1 cellular context compared by ENCODE assay signal in the genomic region with DNA sequence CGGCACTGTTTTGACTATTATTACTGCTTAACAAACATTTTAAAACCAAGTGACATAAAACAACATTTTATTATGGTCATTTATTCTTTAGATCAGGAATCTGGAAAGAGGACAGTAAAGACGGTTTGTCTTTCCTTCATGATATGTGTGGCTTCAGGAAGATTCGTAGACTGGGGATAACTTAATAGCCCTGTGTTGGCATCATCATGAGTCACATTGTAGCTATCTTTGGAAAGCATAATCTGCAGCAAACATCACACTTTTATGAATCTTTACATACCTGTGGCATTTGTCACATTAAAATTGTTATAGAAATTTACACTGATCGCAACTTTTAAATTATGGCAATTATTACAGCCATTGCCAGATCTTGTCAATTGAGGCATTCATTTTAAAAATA.
TF ChIP-seq lines count a peak whose summit lies in the region.

No MANE protein-coding gene starts in this region.

TF ChIP-seq in SK-N-SH treated with all-trans-retinoic acid at 6 μM for 48 hours, 23 proteins besides CTCF, POLR2A, EP300 and RAD21 (continued from another document):
- TF ChIP-seq, protein P1, sequence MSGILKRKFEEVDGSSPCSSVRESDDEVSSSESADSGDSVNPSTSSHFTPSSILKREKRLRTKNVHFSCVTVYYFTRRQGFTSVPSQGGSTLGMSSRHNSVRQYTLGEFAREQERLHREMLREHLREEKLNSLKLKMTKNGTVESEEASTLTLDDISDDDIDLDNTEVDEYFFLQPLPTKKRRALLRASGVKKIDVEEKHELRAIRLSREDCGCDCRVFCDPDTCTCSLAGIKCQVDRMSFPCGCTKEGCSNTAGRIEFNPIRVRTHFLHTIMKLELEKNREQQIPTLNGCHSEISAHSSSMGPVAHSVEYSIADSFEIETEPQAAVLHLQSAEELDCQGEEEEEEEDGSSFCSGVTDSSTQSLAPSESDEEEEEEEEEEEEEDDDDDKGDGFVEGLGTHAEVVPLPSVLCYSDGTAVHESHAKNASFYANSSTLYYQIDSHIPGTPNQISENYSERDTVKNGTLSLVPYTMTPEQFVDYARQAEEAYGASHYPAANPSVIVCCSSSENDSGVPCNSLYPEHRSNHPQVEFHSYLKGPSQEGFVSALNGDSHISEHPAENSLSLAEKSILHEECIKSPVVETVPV (CRISPR knock-in tag; IDR thresholded peaks at IDR 0.05), result no peak
- TF ChIP-seq GLIS3 (CRISPR knock-in tag; IDR thresholded peaks at IDR 0.05), result no peak
- no peak for TF ChIP-seq ISL1 (CRISPR knock-in tag; IDR thresholded peaks at IDR 0.05)
- no peak for TF ChIP-seq TCF4 (CRISPR knock-in tag; IDR thresholded peaks at IDR 0.05; ENCODE audit: borderline replicate concordance)
- no peak for TF ChIP-seq ESRRG (CRISPR knock-in tag; IDR thresholded peaks at IDR 0.05)
- TF ChIP-seq PPARA (CRISPR knock-in tag; IDR thresholded peaks at IDR 0.05; ENCODE audit: borderline replicate concordance), result no peak
- TF ChIP-seq, protein P2, sequence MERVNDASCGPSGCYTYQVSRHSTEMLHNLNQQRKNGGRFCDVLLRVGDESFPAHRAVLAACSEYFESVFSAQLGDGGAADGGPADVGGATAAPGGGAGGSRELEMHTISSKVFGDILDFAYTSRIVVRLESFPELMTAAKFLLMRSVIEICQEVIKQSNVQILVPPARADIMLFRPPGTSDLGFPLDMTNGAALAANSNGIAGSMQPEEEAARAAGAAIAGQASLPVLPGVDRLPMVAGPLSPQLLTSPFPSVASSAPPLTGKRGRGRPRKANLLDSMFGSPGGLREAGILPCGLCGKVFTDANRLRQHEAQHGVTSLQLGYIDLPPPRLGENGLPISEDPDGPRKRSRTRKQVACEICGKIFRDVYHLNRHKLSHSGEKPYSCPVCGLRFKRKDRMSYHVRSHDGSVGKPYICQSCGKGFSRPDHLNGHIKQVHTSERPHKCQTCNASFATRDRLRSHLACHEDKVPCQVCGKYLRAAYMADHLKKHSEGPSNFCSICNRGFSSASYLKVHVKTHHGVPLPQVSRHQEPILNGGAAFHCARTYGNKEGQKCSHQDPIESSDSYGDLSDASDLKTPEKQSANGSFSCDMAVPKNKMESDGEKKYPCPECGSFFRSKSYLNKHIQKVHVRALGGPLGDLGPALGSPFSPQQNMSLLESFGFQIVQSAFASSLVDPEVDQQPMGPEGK (CRISPR knock-in tag; IDR thresholded peaks at IDR 0.05; ENCODE audit: borderline replicate concordance), result no peak
- no peak for TF ChIP-seq OSR1 (CRISPR knock-in tag; IDR thresholded peaks at IDR 0.05)
- TF ChIP-seq RARB (CRISPR knock-in tag; IDR thresholded peaks at IDR 0.05), result no peak
- TF ChIP-seq, protein P3, sequence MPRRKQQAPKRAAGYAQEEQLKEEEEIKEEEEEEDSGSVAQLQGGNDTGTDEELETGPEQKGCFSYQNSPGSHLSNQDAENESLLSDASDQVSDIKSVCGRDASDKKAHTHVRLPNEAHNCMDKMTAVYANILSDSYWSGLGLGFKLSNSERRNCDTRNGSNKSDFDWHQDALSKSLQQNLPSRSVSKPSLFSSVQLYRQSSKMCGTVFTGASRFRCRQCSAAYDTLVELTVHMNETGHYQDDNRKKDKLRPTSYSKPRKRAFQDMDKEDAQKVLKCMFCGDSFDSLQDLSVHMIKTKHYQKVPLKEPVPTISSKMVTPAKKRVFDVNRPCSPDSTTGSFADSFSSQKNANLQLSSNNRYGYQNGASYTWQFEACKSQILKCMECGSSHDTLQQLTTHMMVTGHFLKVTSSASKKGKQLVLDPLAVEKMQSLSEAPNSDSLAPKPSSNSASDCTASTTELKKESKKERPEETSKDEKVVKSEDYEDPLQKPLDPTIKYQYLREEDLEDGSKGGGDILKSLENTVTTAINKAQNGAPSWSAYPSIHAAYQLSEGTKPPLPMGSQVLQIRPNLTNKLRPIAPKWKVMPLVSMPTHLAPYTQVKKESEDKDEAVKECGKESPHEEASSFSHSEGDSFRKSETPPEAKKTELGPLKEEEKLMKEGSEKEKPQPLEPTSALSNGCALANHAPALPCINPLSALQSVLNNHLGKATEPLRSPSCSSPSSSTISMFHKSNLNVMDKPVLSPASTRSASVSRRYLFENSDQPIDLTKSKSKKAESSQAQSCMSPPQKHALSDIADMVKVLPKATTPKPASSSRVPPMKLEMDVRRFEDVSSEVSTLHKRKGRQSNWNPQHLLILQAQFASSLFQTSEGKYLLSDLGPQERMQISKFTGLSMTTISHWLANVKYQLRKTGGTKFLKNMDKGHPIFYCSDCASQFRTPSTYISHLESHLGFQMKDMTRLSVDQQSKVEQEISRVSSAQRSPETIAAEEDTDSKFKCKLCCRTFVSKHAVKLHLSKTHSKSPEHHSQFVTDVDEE (CRISPR knock-in tag; IDR thresholded peaks at IDR 0.05), result no peak
- TF ChIP-seq SNAI2 (CRISPR knock-in tag; IDR thresholded peaks at IDR 0.05), result no peak
- TF ChIP-seq ZFP3 (CRISPR knock-in tag; IDR thresholded peaks at IDR 0.05), result no peak
- TF ChIP-seq ZNF70 (CRISPR knock-in tag; IDR thresholded peaks at IDR 0.05), result no peak
- TF ChIP-seq ZNF565 (CRISPR knock-in tag; conservative IDR thresholded peaks at IDR 0.05; ENCODE audit: low read depth), result no peak
- no peak for TF ChIP-seq BACH2 (CRISPR knock-in tag; IDR thresholded peaks at IDR 0.05; ENCODE audit: borderline replicate concordance)
- TF ChIP-seq ZFP30 (CRISPR knock-in tag; IDR thresholded peaks at IDR 0.05), result no peak
- TF ChIP-seq CSDC2 (CRISPR knock-in tag; IDR thresholded peaks at IDR 0.05), result no peak
